In genomic region chr11:125331357-125331756, GRCh38 we compare ENCODE assay signal across 19 cellular contexts.
"Had no signal": no experiment of that assay in that cellular context is flagged by ENCODE, and none has a peak within 500 bp of the region (broad histone marks: within the 10 kb centered on the region; RNA-seq: fewer than 3 reads in every experiment).

No MANE protein-coding gene starts in this region.

- H3K36me3 ChIP-seq: esophagus squamous epithelium, right atrium auricular region, sigmoid colon, thyroid gland, upper lobe of left lung, uterus had no signal

- H3K4me3 ChIP-seq: esophagus squamous epithelium, gastroesophageal sphincter, mucosa of descending colon, right atrium auricular region, sigmoid colon, skin epidermis, thyroid gland, upper lobe of left lung, uterus had no signal

- H3K4me3 Mint-ChIP-seq: natural killer cell had no signal

- ATAC-seq: gastroesophageal sphincter, left colon, mucosa of descending colon, natural killer cell had no signal

- H3K27ac Mint-ChIP-seq: natural killer cell had no signal

- H3K9me3 ChIP-seq: esophagus squamous epithelium, gastroesophageal sphincter, mucosa of descending colon, right atrium auricular region, sigmoid colon, thyroid gland, upper lobe of left lung, uterus had no signal

- H3K36me3 Mint-ChIP-seq: natural killer cell had no signal

- DNase-seq: central memory CD4-positive, alpha-beta T cell; cortex of kidney; effector memory CD4-positive, alpha-beta T cell; esophagus squamous epithelium; foreskin fibroblast; glutamatergic neuron; left colon; mammary epithelial cell; mucosa of descending colon; natural killer cell; sigmoid colon; stimulated activated CD4-positive, alpha-beta T cell treated with anti-CD3 and anti-CD28 coated beads, Interleukin-12 subunit alpha, Interleukin-12 subunit beta, amount 100 ng/mL, for 4 hours; stimulated activated naive CD4-positive, alpha-beta T cell treated with Interleukin-2 at 50 U/mL for 16 hours; thyroid gland; uterus had no signal

- H3K4me1 Mint-ChIP-seq: natural killer cell had no signal

- H3K27ac ChIP-seq: esophagus squamous epithelium, gastroesophageal sphincter, right atrium auricular region, sigmoid colon, skin epidermis, thyroid gland, upper lobe of left lung, uterus had no signal

- H3K27me3 ChIP-seq: esophagus squamous epithelium, gastroesophageal sphincter, right atrium auricular region, sigmoid colon, thyroid gland, upper lobe of left lung, uterus had no signal

- H3K4me1 ChIP-seq: esophagus squamous epithelium, right atrium auricular region, sigmoid colon, thyroid gland, upper lobe of left lung, uterus had no signal

- H3K9me3 Mint-ChIP-seq: natural killer cell had no signal
